ENCODE assay signal across 26 cellular contexts in the genomic region with DNA sequence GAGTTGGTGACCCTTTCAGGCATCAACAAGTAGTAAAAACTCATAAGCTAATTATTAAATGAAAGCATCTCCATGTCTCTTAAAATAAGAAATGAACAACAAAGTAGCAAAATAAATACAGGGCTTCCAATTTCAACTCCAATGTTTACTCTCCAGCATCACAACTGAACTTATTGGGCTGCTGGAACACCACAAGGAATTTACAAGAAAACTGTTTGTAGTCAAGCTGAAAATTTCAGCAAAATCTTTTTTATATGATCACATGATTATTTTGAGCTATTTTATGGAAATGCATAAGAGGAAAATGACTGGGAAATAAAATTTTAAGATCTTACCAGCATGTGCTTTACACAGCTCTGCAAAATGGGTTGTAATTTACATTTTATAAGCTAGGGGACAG.
"Had no signal": no experiment of that assay in that cellular context is flagged by ENCODE, and none has a peak within 500 bp of the region (broad histone marks: within the 10 kb centered on the region; RNA-seq: fewer than 3 reads in every experiment).

No MANE protein-coding gene starts in this region.

- H3K27me3 Mint-ChIP-seq: naive thymus-derived CD4-positive, alpha-beta T cell; natural killer cell treated with Interleukin-12 subunit alpha and Interleukin-12 subunit beta and Interleukin-15 and Interleukin-18, amount 100 ng/mL, for 72 hours; progenitor cell of endocrine pancreas; stimulated activated naive B cell treated with anti-CD40 and anti-IgM and Interleukin-4, amounts not matched to agents 10 μg/mL and 1 μg/mL and 100 μg/mL, for 72 hours; type B pancreatic cell had no signal

- H3K4me1 ChIP-seq: uterus had no signal

- H3K9me3 ChIP-seq: left lung, lower lobe of right lung, mucosa of descending colon, ovary, right atrium auricular region, right lobe of liver, stomach, suprapubic skin, thoracic aorta, tibial nerve, uterus had no signal

- H3K36me3 ChIP-seq: left lung, lower lobe of right lung, ovary, right atrium auricular region, right lobe of liver, stomach, suprapubic skin, thoracic aorta, tibial nerve, uterus had no signal

- H3K36me3 Mint-ChIP-seq: naive thymus-derived CD4-positive, alpha-beta T cell; natural killer cell treated with Interleukin-12 subunit alpha and Interleukin-12 subunit beta and Interleukin-15 and Interleukin-18, amount 100 ng/mL, for 72 hours; type B pancreatic cell had no signal

- DNase-seq: hippocampal formation; left colon; left lung; lower lobe of right lung; mammary epithelial cell; mesenchymal stem cell; midbrain; mucosa of descending colon; naive thymus-derived CD4-positive, alpha-beta T cell; ovary; right lobe of liver; stimulated activated CD4-positive, alpha-beta T cell treated with anti-CD3 and anti-CD28 coated beads, Interleukin-1b, Interleukin-23, amount 100 ng/mL, for 48 hours; stimulated activated CD4-positive, alpha-beta T cell treated with anti-CD3 and anti-CD28 coated beads, Interleukin-4, amount 100 ng/mL, for 1 hour; stimulated activated naive B cell treated with anti-CD40 and anti-IgM and Interleukin-4, amounts not matched to agents 10 μg/mL and 1 μg/mL and 100 μg/mL, for 72 hours; stimulated activated naive CD8-positive, alpha-beta T cell treated with anti-CD3 and anti-CD28 coated beads, Interleukin-15, Interleukin-2, amounts not matched to agents 100 U/mL and 50 U/mL, for 24 hours; stomach; uterus had no signal

- H3K9me3 Mint-ChIP-seq: naive thymus-derived CD4-positive, alpha-beta T cell; natural killer cell treated with Interleukin-12 subunit alpha and Interleukin-12 subunit beta and Interleukin-15 and Interleukin-18, amount 100 ng/mL, for 72 hours; stimulated activated naive B cell treated with anti-CD40 and anti-IgM and Interleukin-4, amounts not matched to agents 10 μg/mL and 1 μg/mL and 100 μg/mL, for 72 hours; type B pancreatic cell had no signal

- FAIRE-seq: keratinocyte had no signal

- H3K27ac Mint-ChIP-seq: naive thymus-derived CD4-positive, alpha-beta T cell; natural killer cell treated with Interleukin-12 subunit alpha and Interleukin-12 subunit beta and Interleukin-15 and Interleukin-18, amount 100 ng/mL, for 72 hours; progenitor cell of endocrine pancreas; stimulated activated naive B cell treated with anti-CD40 and anti-IgM and Interleukin-4, amounts not matched to agents 10 μg/mL and 1 μg/mL and 100 μg/mL, for 72 hours; type B pancreatic cell had no signal

- ATAC-seq: left colon; left lung; lower lobe of right lung; mucosa of descending colon; naive thymus-derived CD4-positive, alpha-beta T cell; natural killer cell treated with Interleukin-12 subunit alpha and Interleukin-12 subunit beta and Interleukin-15 and Interleukin-18, amount 100 ng/mL, for 72 hours; right lobe of liver; stimulated activated naive B cell treated with anti-CD40 and anti-IgM and Interleukin-4, amounts not matched to agents 10 μg/mL and 1 μg/mL and 100 μg/mL, for 72 hours; stimulated activated naive CD8-positive, alpha-beta T cell treated with anti-CD3 and anti-CD28 coated beads, Interleukin-15, Interleukin-2, amounts not matched to agents 100 U/mL and 50 U/mL, for 24 hours had no signal

- H3K27me3 ChIP-seq: left lung, ovary, right atrium auricular region, right lobe of liver, stomach, suprapubic skin, tibial nerve, uterus had no signal

- H3K4me2 ChIP-seq: smooth muscle cell had no signal

- H3K27ac ChIP-seq: left lung, lower lobe of right lung, ovary, right atrium auricular region, right lobe of liver, stomach, suprapubic skin, thoracic aorta, uterus had no signal

- H3K4me3 ChIP-seq: left lung, lower lobe of right lung, mucosa of descending colon, ovary, right atrium auricular region, right lobe of liver, smooth muscle cell, stomach, suprapubic skin, thoracic aorta, tibial nerve, uterus had no signal

- H3K4me3 Mint-ChIP-seq: naive thymus-derived CD4-positive, alpha-beta T cell; natural killer cell treated with Interleukin-12 subunit alpha and Interleukin-12 subunit beta and Interleukin-15 and Interleukin-18, amount 100 ng/mL, for 72 hours; stimulated activated naive B cell treated with anti-CD40 and anti-IgM and Interleukin-4, amounts not matched to agents 10 μg/mL and 1 μg/mL and 100 μg/mL, for 72 hours; type B pancreatic cell had no signal
